2 cellular contexts compared by ENCODE assay signal in the genomic region with DNA sequence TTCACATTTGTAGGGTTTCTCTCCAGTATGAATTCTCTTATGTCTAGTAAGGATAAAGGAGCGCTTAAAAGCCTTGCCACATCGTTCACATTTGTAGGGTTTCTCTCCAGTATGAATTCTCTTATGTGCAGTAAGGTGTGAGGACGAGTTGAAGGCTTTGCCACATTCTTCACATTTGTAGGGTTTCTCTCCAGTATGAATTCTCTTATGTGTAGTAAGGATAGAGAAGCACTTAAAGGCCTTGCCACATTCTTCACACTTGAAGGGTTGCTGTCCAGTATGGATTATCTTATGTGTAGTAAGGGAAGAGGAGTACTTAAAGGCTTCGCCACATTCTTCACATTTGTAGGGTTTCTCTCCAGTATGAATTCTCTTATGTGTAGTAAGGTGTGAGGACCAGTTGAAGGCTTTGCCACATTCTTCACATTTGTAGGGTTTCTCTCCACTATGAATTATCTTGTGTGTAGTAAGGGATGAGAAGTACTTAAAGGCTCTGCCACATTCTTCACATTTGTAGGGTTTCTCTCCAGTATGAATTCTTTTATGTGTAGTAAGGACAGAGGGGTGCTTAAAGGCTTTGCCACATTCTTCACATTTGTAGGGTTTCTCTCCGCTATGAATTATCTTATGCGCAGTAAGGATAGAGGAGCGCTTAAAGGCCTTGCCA.
TF ChIP-seq lines count a peak whose summit lies in the region.

No MANE protein-coding gene starts in this region.

TF ChIP-seq in HCT116, 20 proteins besides CTCF, POLR2A, EP300 and RAD21:
- TF ChIP-seq ZNF274 (IDR thresholded peaks at IDR 0.05; ENCODE audit: low read depth, low read length), result peak; percentile 59

TF ChIP-seq in K562, 482 proteins besides CTCF, POLR2A, EP300 and RAD21:
- TF ChIP-seq ZNF274 (IDR thresholded peaks at IDR 0.05; ENCODE audit: borderline replicate concordance, low read depth, low read length), result peak; percentile 84; the same call in 1 of the 2 replicates
